8 cellular contexts compared by ENCODE assay signal in genomic region chr1:26826261-26827201, GRCh38. TPM values are rescaled to one million over a fixed set of nuclear protein-coding genes. Genes with fewer than 3 reads are reported as not detected.
DNase-seq lines count a peak whose midpoint lies in the region; ATAC-seq and TF ChIP-seq lines count a peak whose summit lies in the region.

TSS of gene ZDHHC18 (plus strand) at chr1:26826688. CDS start at chr1:26826805, 117 bp downstream.

- peak; percentile 80 for ATAC-seq in GM18868 (IDR thresholded peaks at IDR 0.05; ENCODE audit: unreplicated experiment)
- peak; percentile 75 for ATAC-seq in HG03342 (IDR thresholded peaks at IDR 0.05; ENCODE audit: unreplicated experiment)

- H3K4me3 ChIP-seq in AG10803 (ENCODE audit: low read length) = peak within 1 kb of the TSS; percentile 79
- H3K4me3 ChIP-seq in epithelial cell of proximal tubule (ENCODE audit: low read depth, low read length) = peak within 1 kb of the TSS; percentile 69

- TF ChIP-seq CTCF in AG10803 (conservative IDR thresholded peaks at IDR 0.05; ENCODE audit: low read length) = peak; percentile 20; the same call in 1 of the 2 replicates
- peak; percentile 39 for TF ChIP-seq CTCF in epithelial cell of proximal tubule (conservative IDR thresholded peaks at IDR 0.05; ENCODE audit: low read depth, low read length)

- DNase-seq in AG10803 (ENCODE audit: low read depth) = peak; percentile 44
- DNase-seq in NOMO-1 treated with DMSO at 0.1 percent for 48 hours (lab: John Stamatoyannopoulos, UW; ENCODE audit: unreplicated experiment) = peak; percentile 28
- DNase-seq in activated T-cell treated with anti-CD3 and anti-CD28 coated beads for 4 hours = peak; percentile 53
- DNase-seq in epithelial cell of proximal tubule (ENCODE audit: low read depth) = no peak
- peak; percentile 62 for DNase-seq in mucosa of gallbladder (ENCODE audit: low spot score)
- peak; percentile 41 to 55 for DNase-seq in stimulated activated CD8-positive, alpha-beta memory T cell treated with anti-CD3 and anti-CD28 coated beads, Interleukin-7, amount 100 ng/mL, for 1 hour (ENCODE audit: low read depth in 2 of 2)

RNA-seq across cellular contexts. Expression of gene ZDHHC18, which starts in this region (rescaled TPM):
- 34.2 and 53.3 TPM in 2 replicates for total RNA-seq in epithelial cell of proximal tubule
- 20.4 TPM for total RNA-seq in mucosa of gallbladder
